13 cellular contexts compared by ENCODE assay signal in the genomic region with DNA sequence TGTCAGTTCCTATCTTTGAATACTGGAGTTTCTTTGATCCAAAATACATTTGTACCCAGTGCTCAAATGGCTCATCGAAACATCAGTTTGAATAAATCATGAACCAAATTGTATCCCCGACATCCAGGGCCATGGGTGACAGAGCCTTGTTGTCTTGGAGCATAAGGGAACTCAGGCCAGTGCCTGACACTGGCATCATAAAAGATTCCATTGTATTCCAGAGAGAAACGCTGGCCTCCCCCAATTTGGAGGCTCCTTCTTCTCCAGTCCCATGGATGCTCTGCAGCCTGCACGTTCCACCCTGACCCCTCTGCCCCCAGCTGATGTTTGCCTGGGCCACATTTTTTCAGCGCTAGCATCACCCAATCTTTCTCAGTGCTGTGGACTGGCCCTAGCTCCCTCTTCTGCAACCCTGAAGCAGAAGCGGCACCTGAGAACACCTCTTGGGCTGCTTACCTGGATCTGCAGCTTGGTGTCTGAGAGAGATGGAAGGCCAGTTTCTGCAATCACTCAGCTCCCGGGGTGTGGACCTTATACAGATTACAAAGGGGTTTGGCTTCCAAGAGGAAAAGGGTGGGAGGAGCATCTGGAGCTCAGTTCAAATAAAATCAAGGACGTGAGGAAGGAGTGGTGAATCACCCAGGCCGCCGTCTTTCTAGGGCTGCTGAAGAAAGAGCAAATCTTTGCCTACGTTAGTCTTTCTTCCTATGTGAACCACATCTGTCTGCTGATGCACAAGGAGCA. TPM values are rescaled to one million over a fixed set of nuclear protein-coding genes. Genes with fewer than 3 reads are reported as not detected.
A peak's percentile ranks its signal among the peaks of the same experiment; 100 is the strongest.
DNase-seq lines count a peak whose midpoint lies in the region; ATAC-seq and TF ChIP-seq lines count a peak whose summit lies in the region.
"Had no signal": no experiment of that assay in that cellular context is flagged by ENCODE, and none has a peak within 500 bp of the region (broad histone marks: within the 10 kb centered on the region; RNA-seq: fewer than 3 reads in every experiment).

TSS of gene RNASE1 (minus strand) at position 504 of the 744 bp plus-strand sequence. CDS start 776 bp downstream, outside the sequence.

- intact Hi-C loops in head of caudate nucleus (cut with DNase I) = loop anchor here (5.0 kb wide), 2 partner anchors 105 to 225 kb away; partner anchors contain the start of gene NDRG2

- H3K27ac ChIP-seq in adipose tissue (ENCODE audit: low read depth, low read length) = no peak within 1 kb of the TSS

- H3K27me3 Mint-ChIP-seq in neural crest cell (ENCODE audit: low read depth) (no peaks in the 10 kb centered on the region), type B pancreatic cell (no peaks in the 10 kb centered on the region), T-cell (peaks cover 5 to 30% of the 10 kb centered on the region in 2 donors)
- H3K27me3 Mint-ChIP-seq in activated naive CD8-positive, alpha-beta T cell treated with anti-CD3 and anti-CD28 coated beads for 36 hours = peaks cover 6% of the 10 kb centered on the region

- H3K4me3 Mint-ChIP-seq in neural crest cell = peak within 1 kb of the TSS; percentile 56
- peak within 1 kb of the TSS; percentile 80 for H3K4me3 Mint-ChIP-seq in type B pancreatic cell
- no peak within 1 kb of the TSS for H3K4me3 Mint-ChIP-seq in activated naive CD8-positive, alpha-beta T cell treated with anti-CD3 and anti-CD28 coated beads for 36 hours
- no peak within 1 kb of the TSS for H3K4me3 Mint-ChIP-seq in T-cell

- CTCF ChIA-PET in T-cell (lab: Charles Lee) = no interaction called here

- no peak for ATAC-seq in T-cell (replicated peaks in 1 of 4)
- ATAC-seq in GM21367 (IDR thresholded peaks at IDR 0.05; ENCODE audit: unreplicated experiment) = no peak

- POLR2A ChIA-PET in T-cell (lab: Charles Lee) = no interaction called here

- no peaks in the 10 kb centered on the region for H3K36me3 Mint-ChIP-seq in neural crest cell (ENCODE audit: low read depth)
- H3K36me3 Mint-ChIP-seq in type B pancreatic cell = no peaks in the 10 kb centered on the region
- H3K36me3 Mint-ChIP-seq in activated naive CD8-positive, alpha-beta T cell treated with anti-CD3 and anti-CD28 coated beads for 36 hours = no peaks in the 10 kb centered on the region
- no peaks in the 10 kb centered on the region for H3K36me3 Mint-ChIP-seq in T-cell

- DNase-seq in head of caudate nucleus = peak; percentile 23 to 89 (median 77)
- DNase-seq in neural crest cell (ENCODE audit: low read depth, low spot score) = no peak
- no peak for DNase-seq in type B pancreatic cell (ENCODE audit: extremely low spot score, unreplicated experiment)
- no peak for DNase-seq in cortex of kidney (lab: John Stamatoyannopoulos, UW)
- no peak for DNase-seq in activated naive CD8-positive, alpha-beta T cell treated with anti-CD3 and anti-CD28 coated beads for 36 hours
- no peak for DNase-seq in T-cell
- DNase-seq: effector memory CD4-positive, alpha-beta T cell; GF-D8; NCI-H146; SHP77 had no signal

- TF ChIP-seq CTCF in neural crest cell (conservative IDR thresholded peaks at IDR 0.05) (no peak), type B pancreatic cell (conservative IDR thresholded peaks at IDR 0.05) (no peak)

- no peaks in the 10 kb centered on the region for H3K9me3 Mint-ChIP-seq in neural crest cell
- H3K9me3 Mint-ChIP-seq in type B pancreatic cell = no peaks in the 10 kb centered on the region
- H3K9me3 Mint-ChIP-seq in activated naive CD8-positive, alpha-beta T cell treated with anti-CD3 and anti-CD28 coated beads for 36 hours = no peaks in the 10 kb centered on the region
- H3K9me3 Mint-ChIP-seq in T-cell = no peaks in the 10 kb centered on the region

- WGBS in adipose tissue, 3 donors = 30 to 59% (median 53%) methylated on average over 11 of the region's 11 CpGs

- H3K27ac Mint-ChIP-seq in neural crest cell (ENCODE audit: unreplicated experiment) (peak within 1 kb of the TSS; percentile 54), type B pancreatic cell (peak within 1 kb of the TSS; percentile 49), T-cell (no peak within 1 kb of the TSS)
- H3K27ac Mint-ChIP-seq in activated naive CD8-positive, alpha-beta T cell treated with anti-CD3 and anti-CD28 coated beads for 36 hours = no peak within 1 kb of the TSS

- H3K4me1 Mint-ChIP-seq in neural crest cell (peaks cover 68% of the 10 kb centered on the region), type B pancreatic cell (ENCODE audit: unreplicated experiment) (peaks cover 26% of the 10 kb centered on the region), T-cell (peaks cover 4 to 15% (median 6%) of the 10 kb centered on the region in 3 donors)
- H3K4me1 Mint-ChIP-seq in activated naive CD8-positive, alpha-beta T cell treated with anti-CD3 and anti-CD28 coated beads for 36 hours = no peaks in the 10 kb centered on the region

RNA-seq across cellular contexts. Expression of gene RNASE1, which starts in this region (rescaled TPM):
- 100 to 1,000 TPM; 143 to 531 (median 481) TPM for polyA plus RNA-seq in adipose tissue
- 6.4 and 9.7 TPM in 2 replicates for total RNA-seq in neural crest cell
- total RNA-seq in type B pancreatic cell (ENCODE audit: low replicate concordance) = 476 and 793 TPM in 2 replicates
- not detected for total RNA-seq in activated naive CD8-positive, alpha-beta T cell treated with anti-CD3 and anti-CD28 coated beads for 36 hours
- total RNA-seq in T-cell = 1 to 10 TPM in 3 of 5 donors, not detected in 2; 1.5 to 2.3 (median 2.0) TPM
- total RNA-seq: myocyte had no signal

Comparison
In these comparisons a context has a peak if more than half of its experiments do, and no peak if none do; other contexts are left out.
1. RNA of gene RNASE1 (total RNA-seq): 476 to 793 TPM in type B pancreatic cell; 6.4 to 9.7 TPM in neural crest cell, 1.5 to 2.3 TPM in T-cell and not detected in activated naive CD8-positive, alpha-beta T cell treated with anti-CD3 and anti-CD28 coated beads for 36 hours; every median in the first group is over 10 times any median in the second.
2. DNase-seq: peak in head of caudate nucleus (42 of 42); none in neural crest cell (single experiment), type B pancreatic cell (single experiment), cortex of kidney (single experiment), activated naive CD8-positive, alpha-beta T cell treated with anti-CD3 and anti-CD28 coated beads for 36 hours (single experiment) and T-cell (0 of 34).
3. H3K27ac Mint-ChIP-seq: peak in neural crest cell (single experiment) and type B pancreatic cell (single experiment); none in activated naive CD8-positive, alpha-beta T cell treated with anti-CD3 and anti-CD28 coated beads for 36 hours (single experiment) and T-cell (0 of 2).
4. H3K4me3 Mint-ChIP-seq: peak in neural crest cell (single experiment) and type B pancreatic cell (single experiment); none in activated naive CD8-positive, alpha-beta T cell treated with anti-CD3 and anti-CD28 coated beads for 36 hours (single experiment) and T-cell (0 of 3).